Comparison of ENCODE assay signal across 24 cellular contexts in the genomic region with DNA sequence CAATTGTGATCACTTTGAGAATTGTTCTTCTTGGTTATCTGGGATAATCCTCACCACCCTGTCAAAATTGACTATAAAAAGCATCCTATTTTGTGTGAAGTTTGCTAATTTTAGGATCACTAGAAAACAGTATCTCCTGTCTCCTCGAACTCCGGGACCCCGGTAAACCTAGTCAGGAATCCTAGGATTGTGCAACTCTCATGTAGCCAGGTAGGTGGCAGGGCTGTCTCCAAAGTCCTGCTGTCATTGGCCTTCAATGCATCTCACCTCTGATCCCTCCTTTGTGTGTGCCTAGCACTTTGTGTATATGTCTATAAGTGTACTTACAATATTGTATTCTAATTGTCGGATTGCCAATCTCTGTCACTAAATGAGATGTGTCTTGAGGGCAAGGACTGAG.
"Had no signal": no experiment of that assay in that cellular context is flagged by ENCODE, and none has a peak within 500 bp of the region (broad histone marks: within the 10 kb centered on the region; RNA-seq: fewer than 3 reads in every experiment).

No MANE protein-coding gene starts in this region.

- H3K27ac ChIP-seq: esophagus squamous epithelium, gastroesophageal sphincter, psoas muscle, sigmoid colon, skin epidermis, testis, tibial nerve, upper lobe of right lung, vagina had no signal

- H3K4me3 Mint-ChIP-seq: dendritic cell treated with granulocyte-macrophage colony-stimulating factor and Interleukin-4, amounts not matched to agents 40 ng/mL and 50 ng/mL, for 4 days; effector memory CD8-positive, alpha-beta T cell; naive B cell; nephron; stimulated activated naive B cell treated with anti-CD40 and anti-IgM and Interleukin-4, amounts not matched to agents 10 μg/mL and 1 μg/mL and 100 μg/mL, for 72 hours; stimulated activated naive CD8-positive, alpha-beta T cell treated with anti-CD3 and anti-CD28 coated beads, Interleukin-15, amount 100 ng/mL, for 72 hours had no signal

- H3K36me3 ChIP-seq: esophagus squamous epithelium, gastroesophageal sphincter, sigmoid colon, tibial nerve, upper lobe of right lung, vagina had no signal

- H3K27me3 Mint-ChIP-seq: dendritic cell treated with granulocyte-macrophage colony-stimulating factor and Interleukin-4, amounts not matched to agents 40 ng/mL and 50 ng/mL, for 4 days; effector memory CD8-positive, alpha-beta T cell; naive B cell; stimulated activated naive B cell treated with anti-CD40 and anti-IgM and Interleukin-4, amounts not matched to agents 10 μg/mL and 1 μg/mL and 100 μg/mL, for 72 hours; stimulated activated naive CD8-positive, alpha-beta T cell treated with anti-CD3 and anti-CD28 coated beads, Interleukin-15, amount 100 ng/mL, for 72 hours had no signal

- H3K4me1 ChIP-seq: esophagus squamous epithelium, gastroesophageal sphincter, psoas muscle, sigmoid colon, testis, tibial nerve, upper lobe of right lung, vagina had no signal

- H3K9me3 Mint-ChIP-seq: dendritic cell treated with granulocyte-macrophage colony-stimulating factor and Interleukin-4, amounts not matched to agents 40 ng/mL and 50 ng/mL, for 4 days; effector memory CD8-positive, alpha-beta T cell; stimulated activated naive CD8-positive, alpha-beta T cell treated with anti-CD3 and anti-CD28 coated beads, Interleukin-15, amount 100 ng/mL, for 72 hours had no signal

- H3K4me1 Mint-ChIP-seq: naive B cell; nephron; stimulated activated naive B cell treated with anti-CD40 and anti-IgM and Interleukin-4, amounts not matched to agents 10 μg/mL and 1 μg/mL and 100 μg/mL, for 72 hours; stimulated activated naive CD8-positive, alpha-beta T cell treated with anti-CD3 and anti-CD28 coated beads, Interleukin-15, amount 100 ng/mL, for 72 hours had no signal

- H3K27me3 ChIP-seq: esophagus squamous epithelium, gastroesophageal sphincter, sigmoid colon, testis, tibial nerve, upper lobe of right lung, vagina had no signal

- H3K36me3 Mint-ChIP-seq: naive B cell; stimulated activated naive B cell treated with anti-CD40 and anti-IgM and Interleukin-4, amounts not matched to agents 10 μg/mL and 1 μg/mL and 100 μg/mL, for 72 hours had no signal

- H3K9me3 ChIP-seq: esophagus squamous epithelium, gastroesophageal sphincter, sigmoid colon, testis, tibial nerve, upper lobe of right lung, vagina had no signal

- ATAC-seq: effector memory CD8-positive, alpha-beta T cell; gastroesophageal sphincter; left colon; left ventricle myocardium superior; psoas muscle; stimulated activated naive B cell treated with anti-CD40 and anti-IgM and Interleukin-4, amounts not matched to agents 10 μg/mL and 1 μg/mL and 100 μg/mL, for 72 hours; stimulated activated naive CD8-positive, alpha-beta T cell treated with anti-CD3 and anti-CD28 coated beads, Interleukin-15, amount 100 ng/mL, for 72 hours; upper lobe of right lung had no signal

- H3K4me3 ChIP-seq: esophagus squamous epithelium, gastroesophageal sphincter, lung, psoas muscle, sigmoid colon, skin epidermis, testis, tibial nerve, upper lobe of right lung, vagina had no signal

- DNase-seq: effector memory CD8-positive, alpha-beta T cell; esophagus squamous epithelium; foreskin fibroblast; glutamatergic neuron; left colon; left ventricle myocardium superior; mesenchymal stem cell; naive B cell; psoas muscle; retina; sigmoid colon; stimulated activated CD4-positive, alpha-beta T cell treated with anti-CD3 and anti-CD28 coated beads, Interleukin-2, amount 100 ng/mL, for 24 hours; stimulated activated CD4-positive, alpha-beta T cell treated with anti-CD3 and anti-CD28 coated beads, Interleukin-4, amount 100 ng/mL, for 4 hours; stimulated activated naive B cell treated with anti-CD40 and anti-IgM and Interleukin-4, amounts not matched to agents 10 μg/mL and 1 μg/mL and 100 μg/mL, for 72 hours; stimulated activated naive CD8-positive, alpha-beta T cell treated with anti-CD3 and anti-CD28 coated beads, Interleukin-15, amount 100 ng/mL, for 72 hours; testis; upper lobe of right lung had no signal

- H3K27ac Mint-ChIP-seq: dendritic cell treated with granulocyte-macrophage colony-stimulating factor and Interleukin-4, amounts not matched to agents 40 ng/mL and 50 ng/mL, for 4 days; effector memory CD8-positive, alpha-beta T cell; nephron; stimulated activated naive B cell treated with anti-CD40 and anti-IgM and Interleukin-4, amounts not matched to agents 10 μg/mL and 1 μg/mL and 100 μg/mL, for 72 hours; stimulated activated naive CD8-positive, alpha-beta T cell treated with anti-CD3 and anti-CD28 coated beads, Interleukin-15, amount 100 ng/mL, for 72 hours had no signal
